ENCODE assay signal across 11 cellular contexts in genomic region chr17:40558300-40558584, GRCh38. TPM values are rescaled to one million over a fixed set of nuclear protein-coding genes. Genes with fewer than 3 reads are reported as not detected.
DNase-seq lines count a peak whose midpoint lies in the region; ATAC-seq and TF ChIP-seq lines count a peak whose summit lies in the region.
"Had no signal": no experiment of that assay in that cellular context is flagged by ENCODE, and none has a peak within 500 bp of the region (broad histone marks: within the 10 kb centered on the region; RNA-seq: fewer than 3 reads in every experiment).

No MANE protein-coding gene starts in this region.

- H3K4me3 ChIP-seq in heart right ventricle (no peak overlapping the region), neural progenitor cell (no peak overlapping the region), vagina (no peak overlapping the region)
- H3K4me3 ChIP-seq: SJSA1 had no signal

- H3K27me3 ChIP-seq in heart right ventricle = peaks cover 0 to 10% (median 0%) of the 10 kb centered on the region in 7 donors
- no peaks in the 10 kb centered on the region for H3K27me3 ChIP-seq in neural progenitor cell
- H3K27me3 ChIP-seq in vagina = no peaks in the 10 kb centered on the region
- H3K27me3 ChIP-seq: SJSA1 had no signal

- WGBS in heart right ventricle, 2 donors = 65 to 77% methylated on average over 7 of the region's 7 CpGs

- no peak for TF ChIP-seq CTCF in heart right ventricle (IDR thresholded peaks at IDR 0.05)
- TF ChIP-seq CTCF in neural progenitor cell (IDR thresholded peaks at IDR 0.05) = no peak
- no peak for TF ChIP-seq CTCF in vagina (IDR thresholded peaks at IDR 0.05)

- peaks cover 36 to 90% (median 69%) of the 10 kb centered on the region in 9 donors for H3K4me1 ChIP-seq in heart right ventricle
- peaks cover 16% of the 10 kb centered on the region for H3K4me1 ChIP-seq in neural progenitor cell
- H3K4me1 ChIP-seq in vagina = peaks cover 72% of the 10 kb centered on the region

- no peaks in the 10 kb centered on the region for H3K27me3 Mint-ChIP-seq in activated naive CD8-positive, alpha-beta T cell treated with anti-CD3 and anti-CD28 coated beads, Interleukin-2, amount 50 U/mL, for 24 hours
- peaks cover 5% of the 10 kb centered on the region for H3K27me3 Mint-ChIP-seq in neural progenitor cell (ENCODE audit: insufficient read depth, low read depth)

- no peak for TF ChIP-seq POLR2A in vagina (IDR thresholded peaks at IDR 0.05)

- peak overlapping the region in 9 of 10 donors; percentile 45 to 94 (median 82) for H3K27ac ChIP-seq in heart right ventricle
- no peak overlapping the region for H3K27ac ChIP-seq in neural progenitor cell
- H3K27ac ChIP-seq in vagina = peak overlapping the region; percentile 88
- H3K27ac ChIP-seq: SJSA1 had no signal

- H3K4me1 Mint-ChIP-seq in activated naive CD8-positive, alpha-beta T cell treated with anti-CD3 and anti-CD28 coated beads, Interleukin-2, amount 50 U/mL, for 24 hours = peaks cover 97% of the 10 kb centered on the region
- H3K4me1 Mint-ChIP-seq in neural progenitor cell = peaks cover 50% of the 10 kb centered on the region

- H3K27ac Mint-ChIP-seq in activated naive CD8-positive, alpha-beta T cell treated with anti-CD3 and anti-CD28 coated beads, Interleukin-2, amount 50 U/mL, for 24 hours = peak overlapping the region; percentile 81
- H3K27ac Mint-ChIP-seq in neural progenitor cell = peak overlapping the region; percentile 40

- H2AFZ ChIP-seq in neural progenitor cell (replicated peaks) = no peak overlapping the region

- no peaks in the 10 kb centered on the region for H3K79me2 ChIP-seq in neural progenitor cell (ENCODE audit: low read depth)

- no peaks in the 10 kb centered on the region for H3F3A ChIP-seq in neural progenitor cell (ENCODE audit: low read depth)

- H3K9ac ChIP-seq in neural progenitor cell = no peak overlapping the region

- H3K4me2 ChIP-seq in neural progenitor cell = no peak overlapping the region

- H3K9me3 Mint-ChIP-seq in activated naive CD8-positive, alpha-beta T cell treated with anti-CD3 and anti-CD28 coated beads, Interleukin-2, amount 50 U/mL, for 24 hours = no peaks in the 10 kb centered on the region
- no peaks in the 10 kb centered on the region for H3K9me3 Mint-ChIP-seq in neural progenitor cell

- H3K9me3 ChIP-seq in heart right ventricle (no peaks in the 10 kb centered on the region), neural progenitor cell (ENCODE audit: low read depth) (no peaks in the 10 kb centered on the region), vagina (no peaks in the 10 kb centered on the region)
- H3K9me3 ChIP-seq: SJSA1 had no signal

- DNase-seq in heart right ventricle (no peak), left ventricle myocardium superior (no peak), neural progenitor cell (ENCODE audit: low spot score) (no peak), vagina (ENCODE audit: extremely low spot score in 2 of 2) (peak in 1 of 2 donors; percentile 83), nucleus accumbens (lab: John Stamatoyannopoulos, UW) (no peak)
- no peak for DNase-seq in activated naive CD8-positive, alpha-beta T cell treated with anti-CD3 and anti-CD28 coated beads, Interleukin-2, amount 50 U/mL, for 24 hours
- DNase-seq: HCEC 1CT, Karpas-422 had no signal

- H4K20me1 ChIP-seq in neural progenitor cell (ENCODE audit: low read depth) = no peaks in the 10 kb centered on the region

- intact Hi-C loops in heart right ventricle (cut with DNase I) = loop anchor here in 5 of 10 donors (2.0 to 10.0 kb wide), 5 partner anchors 111 to 263 kb away; partner anchors contain the start of genes IGFBP4 (in 3 of the 5) and RARA (in 1 of the 5)
- intact Hi-C loops in left ventricle myocardium superior (cut with micrococcal nuclease) = no loop called here
- intact Hi-C loops in vagina (cut with DNase I) = no loop called here

- ATAC-seq in heart right ventricle (no peak), left ventricle myocardium superior (no peak), GM21381 (IDR thresholded peaks at IDR 0.05; ENCODE audit: unreplicated experiment) (no peak), GM21723 (IDR thresholded peaks at IDR 0.05; ENCODE audit: unreplicated experiment) (no peak)
- ATAC-seq in activated naive CD8-positive, alpha-beta T cell treated with anti-CD3 and anti-CD28 coated beads, Interleukin-2, amount 50 U/mL, for 24 hours = no peak

- peaks cover 99% of the 10 kb centered on the region for H3K36me3 Mint-ChIP-seq in activated naive CD8-positive, alpha-beta T cell treated with anti-CD3 and anti-CD28 coated beads, Interleukin-2, amount 50 U/mL, for 24 hours (ENCODE audit: low read depth)
- no peaks in the 10 kb centered on the region for H3K36me3 Mint-ChIP-seq in neural progenitor cell

- H3K36me3 ChIP-seq in heart right ventricle (peaks cover 0 to 9% (median 0%) of the 10 kb centered on the region in 9 donors), neural progenitor cell (no peaks in the 10 kb centered on the region), vagina (no peaks in the 10 kb centered on the region)
- H3K36me3 ChIP-seq: SJSA1 had no signal

- H3K4me3 Mint-ChIP-seq in activated naive CD8-positive, alpha-beta T cell treated with anti-CD3 and anti-CD28 coated beads, Interleukin-2, amount 50 U/mL, for 24 hours = peak overlapping the region; percentile 46
- no peak overlapping the region for H3K4me3 Mint-ChIP-seq in neural progenitor cell

RNA-seq across cellular contexts. Expression of gene CCR7, which starts 7.0 kb away (rescaled TPM):
- 1 to 10 TPM in 1 of 10 donors, under 1 TPM in 3, not detected in 6; 0.10 to 1.7 (median 0.48) TPM for total RNA-seq in heart right ventricle
- polyA plus RNA-seq in heart right ventricle = under 1 TPM in 1 of 2 donors, not detected in 1; 0.46 TPM
- total RNA-seq in left ventricle myocardium superior = 0.22 TPM
- total RNA-seq in neural progenitor cell (ENCODE audit: low replicate concordance) = 0.37 TPM in 1 of 2 replicates, not detected in the other
- total RNA-seq in vagina = not detected
- total RNA-seq: SJSA1 had no signal

RNA-seq across cellular contexts. Expression of gene TNS4, which starts 56.8 kb away (rescaled TPM):
- total RNA-seq in heart right ventricle (under 1 TPM in 1 of 10 donors, not detected in 9; 0.62 TPM), left ventricle myocardium superior (not detected), neural progenitor cell (ENCODE audit: low replicate concordance) (not detected in 2 replicates), vagina (296 TPM)
- under 1 TPM in 1 of 2 donors, not detected in 1; 0.01 TPM for polyA plus RNA-seq in heart right ventricle
- total RNA-seq: SJSA1 had no signal

Comparison
In these comparisons a context has a peak if more than half of its experiments do, and no peak if none do; other contexts are left out.
1. RNA of gene TNS4, which starts 56.8 kb away (total RNA-seq): 296 TPM in vagina (single experiment); not detected in left ventricle myocardium superior (single experiment), 0.62 TPM in heart right ventricle and not detected in neural progenitor cell; every median in the first group is over 100 times any median in the second.